In genomic region chr11:64340671-64341335, GRCh38 we compare ENCODE assay signal across 8 cellular contexts. TPM values are rescaled to one million over a fixed set of nuclear protein-coding genes. Genes with fewer than 3 reads are reported as not detected.
DNase-seq lines count a peak whose midpoint lies in the region; ATAC-seq and FAIRE-seq lines count a peak whose summit lies in the region.

No MANE protein-coding gene starts in this region.

- H3K4me1 ChIP-seq in iPS-20b (ENCODE audit: insufficient read depth, low read length) = peaks cover 5% of the 10 kb centered on the region; the same call in 1 of the 2 replicates

- no peak for ATAC-seq in GM21515 (IDR thresholded peaks at IDR 0.05; ENCODE audit: unreplicated experiment)

- no peaks in the 10 kb centered on the region for H3K27me3 Mint-ChIP-seq in activated T-helper 1 cell treated with anti-CD3 and anti-CD28 coated beads, Interleukin-12 subunit alpha, Interleukin-12 subunit beta, Interleukin-2, Interleukin-4 antibody, amounts not matched to agents 30 ng/mL and 10 ng/mL and 1 ng/mL, durations not matched to agents 14 hours and 24 hours and 36 hours (ENCODE audit: insufficient read depth)

- H3K36me3 ChIP-seq in iPS-20b (ENCODE audit: insufficient read depth, low read depth, low read length) = no peaks in the 10 kb centered on the region

- no peak overlapping the region; the same call in 1 of the 2 replicates for H3K9ac ChIP-seq in iPS-20b (ENCODE audit: low read depth, low read length)

- DNase-seq in GM19239 (ENCODE audit: insufficient read length, low spot score) (no peak), NCI-H146 treated with DMSO at 0.1 percent for 48 hours (lab: John Stamatoyannopoulos, UW; ENCODE audit: unreplicated experiment) (peak; percentile 5), kidney glomerular epithelial cell (lab: John Stamatoyannopoulos, UW) (no peak), inferior parietal cortex (ENCODE audit: extremely low spot score) (no peak)
- DNase-seq in activated T-helper 1 cell treated with anti-CD3 and anti-CD28 coated beads, Interleukin-12 subunit alpha, Interleukin-12 subunit beta, Interleukin-2, Interleukin-4 antibody, amounts not matched to agents 30 ng/mL and 10 ng/mL and 1 ng/mL, durations not matched to agents 14 hours and 24 hours and 36 hours (ENCODE audit: low spot score) = peak; percentile 72
- peak; percentile 64 to 69 for DNase-seq in stimulated activated CD8-positive, alpha-beta memory T cell treated with anti-CD3 and anti-CD28 coated beads, Interleukin-2, amount 100 ng/mL, for 1 hour (ENCODE audit: low read depth in 2 of 2)

- H3K4me3 Mint-ChIP-seq in activated T-helper 1 cell treated with anti-CD3 and anti-CD28 coated beads, Interleukin-12 subunit alpha, Interleukin-12 subunit beta, Interleukin-2, Interleukin-4 antibody, amounts not matched to agents 30 ng/mL and 10 ng/mL and 1 ng/mL, durations not matched to agents 14 hours and 24 hours and 36 hours = peak overlapping the region; percentile 91

- no peaks in the 10 kb centered on the region for H3K9me3 Mint-ChIP-seq in activated T-helper 1 cell treated with anti-CD3 and anti-CD28 coated beads, Interleukin-12 subunit alpha, Interleukin-12 subunit beta, Interleukin-2, Interleukin-4 antibody, amounts not matched to agents 30 ng/mL and 10 ng/mL and 1 ng/mL, durations not matched to agents 14 hours and 24 hours and 36 hours

- intact Hi-C loops in activated T-helper 1 cell treated with anti-CD3 and anti-CD28 coated beads, Interleukin-12 subunit alpha, Interleukin-12 subunit beta, Interleukin-2, Interleukin-4 antibody, amounts not matched to agents 30 ng/mL and 10 ng/mL and 1 ng/mL, durations not matched to agents 14 hours and 24 hours and 36 hours (cut with micrococcal nuclease) = loop anchor here (1.0 to 2.0 kb wide), 5 partner anchors 10 to 100 kb away; partner anchors contain the start of genes BAD, ESRRA, FKBP2 and GPR137

- no peak overlapping the region for H3K27ac ChIP-seq in iPS-20b (ENCODE audit: low read length)

- peaks cover 20% of the 10 kb centered on the region for H3K27me3 ChIP-seq in iPS-20b (ENCODE audit: insufficient read depth, low read length)

- peaks cover 10% of the 10 kb centered on the region for H3K36me3 Mint-ChIP-seq in activated T-helper 1 cell treated with anti-CD3 and anti-CD28 coated beads, Interleukin-12 subunit alpha, Interleukin-12 subunit beta, Interleukin-2, Interleukin-4 antibody, amounts not matched to agents 30 ng/mL and 10 ng/mL and 1 ng/mL, durations not matched to agents 14 hours and 24 hours and 36 hours (ENCODE audit: low read depth)

- peak overlapping the region; percentile 94 for H3K27ac Mint-ChIP-seq in activated T-helper 1 cell treated with anti-CD3 and anti-CD28 coated beads, Interleukin-12 subunit alpha, Interleukin-12 subunit beta, Interleukin-2, Interleukin-4 antibody, amounts not matched to agents 30 ng/mL and 10 ng/mL and 1 ng/mL, durations not matched to agents 14 hours and 24 hours and 36 hours

- H3K4me1 Mint-ChIP-seq in activated T-helper 1 cell treated with anti-CD3 and anti-CD28 coated beads, Interleukin-12 subunit alpha, Interleukin-12 subunit beta, Interleukin-2, Interleukin-4 antibody, amounts not matched to agents 30 ng/mL and 10 ng/mL and 1 ng/mL, durations not matched to agents 14 hours and 24 hours and 36 hours (ENCODE audit: low read depth) = peaks cover 32% of the 10 kb centered on the region

- H3K9me3 ChIP-seq in iPS-20b (ENCODE audit: insufficient read depth, low read depth, low read length) = no peaks in the 10 kb centered on the region

- FAIRE-seq in GM19239 (lab: Jason Lieb, UNC) = peak; percentile 90

- peak overlapping the region; percentile 82 for H3K4me3 ChIP-seq in iPS-20b (ENCODE audit: low read length)

RNA-seq across cellular contexts. Expression of gene CCDC88B, which starts 0.8 kb away (rescaled TPM):
- 133 and 137 TPM in 2 replicates for total RNA-seq in activated T-helper 1 cell treated with anti-CD3 and anti-CD28 coated beads, Interleukin-12 subunit alpha, Interleukin-12 subunit beta, Interleukin-2, Interleukin-4 antibody, amounts not matched to agents 30 ng/mL and 10 ng/mL and 1 ng/mL, durations not matched to agents 14 hours and 24 hours and 36 hours

RNA-seq across cellular contexts. Expression of gene RPS6KA4, which starts 18.2 kb away (rescaled TPM):
- total RNA-seq in activated T-helper 1 cell treated with anti-CD3 and anti-CD28 coated beads, Interleukin-12 subunit alpha, Interleukin-12 subunit beta, Interleukin-2, Interleukin-4 antibody, amounts not matched to agents 30 ng/mL and 10 ng/mL and 1 ng/mL, durations not matched to agents 14 hours and 24 hours and 36 hours = 38.3 and 46.0 TPM in 2 replicates

RNA-seq across cellular contexts. Expression of gene PRDX5, which starts 22.9 kb away (rescaled TPM):
- 89.0 and 100 TPM in 2 replicates for total RNA-seq in activated T-helper 1 cell treated with anti-CD3 and anti-CD28 coated beads, Interleukin-12 subunit alpha, Interleukin-12 subunit beta, Interleukin-2, Interleukin-4 antibody, amounts not matched to agents 30 ng/mL and 10 ng/mL and 1 ng/mL, durations not matched to agents 14 hours and 24 hours and 36 hours

RNA-seq across cellular contexts. Expression of gene TRMT112, which starts 23.4 kb away (rescaled TPM):
- 307 and 312 TPM in 2 replicates for total RNA-seq in activated T-helper 1 cell treated with anti-CD3 and anti-CD28 coated beads, Interleukin-12 subunit alpha, Interleukin-12 subunit beta, Interleukin-2, Interleukin-4 antibody, amounts not matched to agents 30 ng/mL and 10 ng/mL and 1 ng/mL, durations not matched to agents 14 hours and 24 hours and 36 hours

RNA-seq across cellular contexts. Expression of gene ESRRA, which starts 35.5 kb away (rescaled TPM):
- total RNA-seq in activated T-helper 1 cell treated with anti-CD3 and anti-CD28 coated beads, Interleukin-12 subunit alpha, Interleukin-12 subunit beta, Interleukin-2, Interleukin-4 antibody, amounts not matched to agents 30 ng/mL and 10 ng/mL and 1 ng/mL, durations not matched to agents 14 hours and 24 hours and 36 hours = 64.4 and 67.3 TPM in 2 replicates

Comparison
In these comparisons a context has a peak if more than half of its experiments do, and no peak if none do; other contexts are left out.
1. DNase-seq: peak in NCI-H146 treated with DMSO at 0.1 percent for 48 hours (single experiment), activated T-helper 1 cell treated with anti-CD3 and anti-CD28 coated beads, Interleukin-12 subunit alpha, Interleukin-12 subunit beta, Interleukin-2, Interleukin-4 antibody, amounts not matched to agents 30 ng/mL and 10 ng/mL and 1 ng/mL, durations not matched to agents 14 hours and 24 hours and 36 hours (single experiment) and stimulated activated CD8-positive, alpha-beta memory T cell treated with anti-CD3 and anti-CD28 coated beads, Interleukin-2, amount 100 ng/mL, for 1 hour (2 of 2); none in GM19239 (single experiment), kidney glomerular epithelial cell (single experiment) and inferior parietal cortex (single experiment).